ENCODE assay signal across 1 cellular context in genomic region chr12:79844693-79845092, GRCh38.
TF ChIP-seq lines count a peak whose summit lies in the region.

No MANE protein-coding gene starts in this region.

TF ChIP-seq in GM12878, 131 proteins besides CTCF, POLR2A, EP300 and RAD21 (continued from another document):
- TF ChIP-seq TCF7 (IDR thresholded peaks at IDR 0.05; ENCODE audit: borderline replicate concordance), result no peak
